Comparison of ENCODE assay signal across 23 cellular contexts in genomic region chr5:107208867-107209266, GRCh38.
DNase-seq lines count a peak whose midpoint lies in the region; ATAC-seq, FAIRE-seq and TF ChIP-seq lines count a peak whose summit lies in the region.
"Had no signal": no experiment of that assay in that cellular context is flagged by ENCODE, and none has a peak within 500 bp of the region (broad histone marks: within the 10 kb centered on the region; RNA-seq: fewer than 3 reads in every experiment).

No MANE protein-coding gene starts in this region.

- no peak for TF ChIP-seq CTCF in A549 (IDR thresholded peaks at IDR 0.05)
- TF ChIP-seq CTCF in prostate gland (IDR thresholded peaks at IDR 0.05): no peak

- no peaks in the 10 kb centered on the region for H3K4me1 ChIP-seq in A549
- H3K4me1 ChIP-seq in prostate gland (replicated peaks): no peaks in the 10 kb centered on the region
- H3K4me1 ChIP-seq: BLaER1 treated with 17β-estradiol and CSF1 and Interleukin-3, amounts not matched to agents 10 nM and 100 nM had no signal

- H3K9me3 ChIP-seq in A549 (no peaks in the 10 kb centered on the region), prostate gland (no peaks in the 10 kb centered on the region)
- H3K9me3 ChIP-seq: BLaER1 treated with 17β-estradiol and CSF1 and Interleukin-3, amounts not matched to agents 10 nM and 100 nM had no signal

- intact Hi-C loops in prostate gland (cut with DNase I): no loop called here

- TF ChIP-seq POLR2A in A549 (IDR thresholded peaks at IDR 0.05; ENCODE audit: low read length) (no peak), prostate gland (IDR thresholded peaks at IDR 0.05) (no peak)

- POLR2A ChIA-PET in A549 (lab: Yijun Ruan, JAX): no interaction called here

- no peak for DNase-seq in A549 (ENCODE audit: low read depth in 1 of 2, low spot score in 1 of 2)
- no peak for DNase-seq in RCC 7860 (ENCODE audit: low spot score)
- no peak for DNase-seq in prostate gland (ENCODE audit: low spot score)
- no peak for DNase-seq in C1 segment of cervical spinal cord (lab: John Stamatoyannopoulos, UW)
- no peak for DNase-seq in glomerular visceral epithelial cell (ENCODE audit: extremely low spot score)
- DNase-seq: 8988T; AML-193; CD4-positive, alpha-beta memory T cell; CD4-positive, CD25-positive, alpha-beta regulatory T cell; CD8-positive, alpha-beta memory T cell; COR-L47; DMS 273 treated with DMSO at 0.1 percent for 48 hours; DMS153; DMS53; DMS79; DND-41; EL; GF-D8 had no signal

- CTCF ChIA-PET in A549 (lab: Yijun Ruan, JAX): no interaction called here

- TF ChIP-seq RAD21 in A549 (conservative IDR thresholded peaks at IDR 0.05 in 1 of 2, IDR thresholded peaks at IDR 0.05 in 1 of 2): no peak

- ATAC-seq in A549: no peak

- no peak for TF ChIP-seq EP300 in A549 (IDR thresholded peaks at IDR 0.05)

- FAIRE-seq in A549 (lab: Jason Lieb, UNC) (no peak), G401.6 (lab: Jason Lieb, UNC) (peak; percentile 23), RCC 7860 (lab: Jason Lieb, UNC) (peak; percentile 10)
- FAIRE-seq: A204.1, GM12891, GM19239 had no signal

- H3K4me3 ChIP-seq in A549 (no peak overlapping the region), prostate gland (no peak overlapping the region)
- H3K4me3 ChIP-seq: BLaER1 treated with 17β-estradiol and CSF1 and Interleukin-3, amounts not matched to agents 10 nM and 100 nM had no signal

- H3K27me3 ChIP-seq in prostate gland (replicated peaks; ENCODE audit: insufficient read depth): no peaks in the 10 kb centered on the region
- H3K27me3 ChIP-seq: BLaER1 treated with 17β-estradiol and CSF1 and Interleukin-3, amounts not matched to agents 10 nM and 100 nM had no signal

- WGBS in A549 (ENCODE audit: missing lambda C conversion rate): 93% methylated on average over 3 of the region's 3 CpGs
- 96% methylated on average over 3 of the region's 3 CpGs for WGBS in prostate gland

- no peaks in the 10 kb centered on the region for H3K36me3 ChIP-seq in prostate gland
- H3K36me3 ChIP-seq: BLaER1 treated with 17β-estradiol and CSF1 and Interleukin-3, amounts not matched to agents 10 nM and 100 nM had no signal

- H3K27ac ChIP-seq in A549 (no peak overlapping the region), prostate gland (no peak overlapping the region)
- H3K27ac ChIP-seq: BLaER1 treated with 17β-estradiol and CSF1 and Interleukin-3, amounts not matched to agents 10 nM and 100 nM had no signal

- no peak overlapping the region for H3K4me2 ChIP-seq in A549
- H3K4me2 ChIP-seq: BLaER1 treated with 17β-estradiol and CSF1 and Interleukin-3, amounts not matched to agents 10 nM and 100 nM had no signal

TF ChIP-seq in A549, 52 proteins besides CTCF, POLR2A, EP300 and RAD21:
- no peak for TF ChIP-seq EHMT2 (IDR thresholded peaks at IDR 0.05; ENCODE audit: low read depth)
- TF ChIP-seq MAFK (IDR thresholded peaks at IDR 0.05; ENCODE audit: partially characterized antibody): peak; percentile 75
